Comparison of ENCODE assay signal across 1 cellular context in genomic region chr1:202553560-202554038, GRCh38.
A peak's percentile ranks its signal among the peaks of the same experiment; 100 is the strongest.
TF ChIP-seq lines count a peak whose summit lies in the region.

No MANE protein-coding gene starts in this region.

TF ChIP-seq in K562, 482 proteins besides CTCF, POLR2A, EP300 and RAD21 (continued from another document and continues in another):
- TF ChIP-seq MNT (conservative IDR thresholded peaks at IDR 0.05) (peak; percentile 55 to 67; a peak in 3 of 4 replicates), SMAD1 (IDR thresholded peaks at IDR 0.05; ENCODE audit: low read depth, low read length, partially characterized antibody) (no peak), SPI1 (IDR thresholded peaks at IDR 0.05; ENCODE audit: borderline replicate concordance, low read depth, low read length) (peak; percentile 95), CHCHD3 (CRISPR knock-in tag; IDR thresholded peaks at IDR 0.05) (no peak), ZNF280A (IDR thresholded peaks at IDR 0.05; ENCODE audit: low read depth, partially characterized antibody) (no peak), RBM15 (IDR thresholded peaks at IDR 0.05; ENCODE audit: insufficient read depth, low read length) (no peak), FOXJ2 (tag; IDR thresholded peaks at IDR 0.05) (no peak; the same call in 1 of the 2 replicates), U2AF2 (optimal IDR thresholded peaks at IDR 0.05; ENCODE audit: low read depth, low read length) (no peak), TCF3 (CRISPR knock-in tag; IDR thresholded peaks at IDR 0.05) (peak; percentile 91), PRMT5 (CRISPR knock-in tag; IDR thresholded peaks at IDR 0.05) (no peak), ZNF263 (CRISPR knock-in tag; IDR thresholded peaks at IDR 0.05; ENCODE audit: borderline replicate concordance) (no peak; the same call in 1 of the 2 replicates), ZZZ3 (IDR thresholded peaks at IDR 0.05) (no peak), TRIM28 (IDR thresholded peaks at IDR 0.05) (peak; percentile 84; the same call in 1 of the 2 replicates), ZNF699 (CRISPR knock-in tag; IDR thresholded peaks at IDR 0.05; ENCODE audit: insufficient replicate concordance) (no peak), E4F1 (CRISPR knock-in tag; IDR thresholded peaks at IDR 0.05; ENCODE audit: borderline replicate concordance) (no peak), ZNF551 (CRISPR knock-in tag; IDR thresholded peaks at IDR 0.05) (no peak), FOXK2 (conservative IDR thresholded peaks at IDR 0.05 in 1 of 2, IDR thresholded peaks at IDR 0.05 in 1 of 2; ENCODE audit: low read depth in 2 of 2) (peak; percentile 86 to 94), ZNF75A (CRISPR knock-in tag; IDR thresholded peaks at IDR 0.05) (no peak), ZBTB33 (CRISPR knock-in tag; IDR thresholded peaks at IDR 0.05) (no peak), SRSF3 (IDR thresholded peaks at IDR 0.05; ENCODE audit: insufficient read depth, low read length) (no peak), NFIX (CRISPR knock-in tag; IDR thresholded peaks at IDR 0.05; ENCODE audit: low read depth) (0 out of 2 replicates have a peak, but pooled peaks have one; percentile 21), FOXK1 (CRISPR knock-in tag; IDR thresholded peaks at IDR 0.05; ENCODE audit: borderline replicate concordance) (no peak), KAT8 (IDR thresholded peaks at IDR 0.05; ENCODE audit: low read depth) (no peak), POLR3G (IDR thresholded peaks at IDR 0.05; ENCODE audit: extremely low read depth, insufficient read length, insufficient replicate concordance) (no peak), NFYB (IDR thresholded peaks at IDR 0.05; ENCODE audit: extremely low read depth, insufficient read length) (no peak), POLR2G (IDR thresholded peaks at IDR 0.05; ENCODE audit: low read depth, low read length) (no peak), ELF2 (CRISPR knock-in tag; IDR thresholded peaks at IDR 0.05) (no peak), ZNF431 (CRISPR knock-in tag; IDR thresholded peaks at IDR 0.05) (no peak), HMG20A (CRISPR knock-in tag; conservative IDR thresholded peaks at IDR 0.05) (no peak), MXI1 (IDR thresholded peaks at IDR 0.05; ENCODE audit: low read depth, low read length) (no peak), MCM7 (IDR thresholded peaks at IDR 0.05) (no peak), ZNF23 (CRISPR knock-in tag; IDR thresholded peaks at IDR 0.05) (no peak), ZNF165 (CRISPR knock-in tag; IDR thresholded peaks at IDR 0.05; ENCODE audit: borderline replicate concordance) (no peak), POLR2AphosphoS2 (IDR thresholded peaks at IDR 0.05; ENCODE audit: low read length) (no peak), ESRRB (CRISPR knock-in tag; IDR thresholded peaks at IDR 0.05; ENCODE audit: borderline replicate concordance) (no peak), MED1 (CRISPR knock-in tag; IDR thresholded peaks at IDR 0.05; ENCODE audit: borderline replicate concordance) (no peak), CHD1 (IDR thresholded peaks at IDR 0.05; ENCODE audit: low read length) (no peak), ATF1 (CRISPR knock-in tag; IDR thresholded peaks at IDR 0.05) (no peak), ATF1 (tag; IDR thresholded peaks at IDR 0.05) (peak; percentile 92), TEAD2 (tag; IDR thresholded peaks at IDR 0.05) (peak; percentile 81; the same call in 1 of the 2 replicates), ZNF318 (IDR thresholded peaks at IDR 0.05; ENCODE audit: borderline replicate concordance in 1 of 2, low read depth in 1 of 2) (peak in 1 of 2 experiments; percentile 91; a peak in 2 of 4 replicates), MXD1 (CRISPR knock-in tag; IDR thresholded peaks at IDR 0.05; ENCODE audit: borderline replicate concordance, poor library complexity, severe bottlenecking) (no peak), ZNF77 (CRISPR knock-in tag; IDR thresholded peaks at IDR 0.05) (no peak), ZNF277 (CRISPR knock-in tag; IDR thresholded peaks at IDR 0.05; ENCODE audit: borderline replicate concordance) (no peak)
